ENCODE assay signal across 9 cellular contexts in the genomic region with DNA sequence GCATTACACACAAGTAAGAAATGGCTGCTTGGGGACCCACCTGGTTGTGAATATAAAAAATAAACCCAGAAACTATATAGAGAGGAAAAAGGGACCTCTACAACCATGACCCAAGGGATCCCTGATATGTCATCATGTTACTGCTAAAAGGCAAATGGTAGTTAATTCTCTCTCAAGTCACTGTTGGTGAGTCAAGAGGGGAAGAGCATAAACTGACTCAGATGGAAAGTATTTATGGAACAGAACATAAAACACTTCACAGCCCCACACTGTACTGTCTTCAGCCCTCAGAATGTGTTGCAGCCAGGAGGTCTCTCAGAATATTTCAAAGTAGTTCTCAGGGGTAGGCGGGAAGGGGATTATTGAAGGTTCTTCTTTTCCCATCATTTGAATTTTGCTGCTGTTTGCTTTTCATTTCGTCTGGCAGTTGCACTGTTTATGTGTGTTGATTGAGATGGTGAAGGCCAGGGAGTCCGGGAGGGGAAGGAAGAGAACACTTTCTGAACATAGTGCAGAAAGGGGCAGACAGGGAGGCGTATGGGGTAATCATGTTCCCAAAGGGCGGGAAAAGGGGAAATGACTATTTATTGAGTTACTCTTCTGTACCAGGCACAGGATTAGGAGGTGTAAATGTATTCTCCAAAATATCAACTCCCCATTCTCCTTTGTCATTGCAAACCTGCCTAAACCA.
A peak's percentile ranks its signal among the peaks of the same experiment; 100 is the strongest.
DNase-seq lines count a peak whose midpoint lies in the region; ATAC-seq and TF ChIP-seq lines count a peak whose summit lies in the region.
"Had no signal": no experiment of that assay in that cellular context is flagged by ENCODE, and none has a peak within 500 bp of the region (broad histone marks: within the 10 kb centered on the region; RNA-seq: fewer than 3 reads in every experiment).

No MANE protein-coding gene starts in this region.

- no peak overlapping the region for H3K4me3 ChIP-seq in epithelial cell of esophagus (ENCODE audit: low read length)
- H3K4me3 ChIP-seq in lower leg skin (ENCODE audit: low read depth, poor library complexity, severe bottlenecking): no peak overlapping the region

- ATAC-seq in GM18868 (IDR thresholded peaks at IDR 0.05; ENCODE audit: unreplicated experiment): peak; percentile 71
- peak; percentile 28 for ATAC-seq in sciatic nerve
- ATAC-seq in GM19351 (IDR thresholded peaks at IDR 0.05; ENCODE audit: unreplicated experiment): no peak

- WGBS in lower leg skin, 2 donors: 44 to 54% methylated on average over 5 of the region's 5 CpGs

- peak; percentile 90 for DNase-seq in M059J (ENCODE audit: low read depth)
- DNase-seq in epithelial cell of esophagus (ENCODE audit: low read depth): peak; percentile 71
- DNase-seq in sciatic nerve (ENCODE audit: low spot score): no peak
- DNase-seq in mesenteric fat pad (ENCODE audit: low spot score): no peak
- DNase-seq in lower leg skin (ENCODE audit: low spot score in 2 of 2): no peak
- no peak for DNase-seq in T-helper 9 cell
- DNase-seq: activated CD4-positive, alpha-beta T cell treated with anti-CD3 and anti-CD28 coated beads for 1 hour had no signal

- intact Hi-C loops in sciatic nerve (cut with DNase I) (no loop called here), lower leg skin (cut with DNase I; ENCODE audit: low total_unique reads) (no loop called here)

- TF ChIP-seq POLR2A in lower leg skin (IDR thresholded peaks at IDR 0.05): no peak

- TF ChIP-seq CTCF in epithelial cell of esophagus (IDR thresholded peaks at IDR 0.05; ENCODE audit: insufficient read depth, low read depth, low read length, missing control alignments) (no peak), lower leg skin (IDR thresholded peaks at IDR 0.05) (no peak)

Comparison
In these comparisons a context has a peak if more than half of its experiments do, and no peak if none do; other contexts are left out.
1. DNase-seq: peak in M059J (single experiment) and epithelial cell of esophagus (single experiment); none in sciatic nerve (single experiment), mesenteric fat pad (single experiment), lower leg skin (0 of 2) and T-helper 9 cell (single experiment).